ENCODE assay signal across 11 cellular contexts in genomic region chr2:10544252-10544651, GRCh38.
DNase-seq lines count a peak whose midpoint lies in the region; ATAC-seq lines count a peak whose summit lies in the region.
"Had no signal": no experiment of that assay in that cellular context is flagged by ENCODE, and none has a peak within 500 bp of the region (broad histone marks: within the 10 kb centered on the region; RNA-seq: fewer than 3 reads in every experiment).

No MANE protein-coding gene starts in this region.

- ATAC-seq in naive thymus-derived CD4-positive, alpha-beta T cell = peak; percentile 68
- no peak for ATAC-seq in HG03432 (IDR thresholded peaks at IDR 0.05; ENCODE audit: unreplicated experiment)
- ATAC-seq: esophagus mucosa had no signal

- no peaks in the 10 kb centered on the region for H3K36me3 Mint-ChIP-seq in activated T-helper 1 cell treated with anti-CD3 and anti-CD28 coated beads, Interleukin-12 subunit alpha, Interleukin-12 subunit beta, Interleukin-2, Interleukin-4 antibody, amounts not matched to agents 30 ng/mL and 10 ng/mL and 1 ng/mL, durations not matched to agents 14 hours and 24 hours and 36 hours (ENCODE audit: low read depth)
- H3K36me3 Mint-ChIP-seq in naive thymus-derived CD4-positive, alpha-beta T cell = peaks cover 0 to 4% (median 2%) of the 10 kb centered on the region in 5 donors

- H3K27me3 Mint-ChIP-seq in activated T-helper 1 cell treated with anti-CD3 and anti-CD28 coated beads, Interleukin-12 subunit alpha, Interleukin-12 subunit beta, Interleukin-2, Interleukin-4 antibody, amounts not matched to agents 30 ng/mL and 10 ng/mL and 1 ng/mL, durations not matched to agents 14 hours and 24 hours and 36 hours (ENCODE audit: insufficient read depth) = peaks cover 8% of the 10 kb centered on the region
- peaks cover 30 to 52% (median 35%) of the 10 kb centered on the region in 5 donors for H3K27me3 Mint-ChIP-seq in naive thymus-derived CD4-positive, alpha-beta T cell

- H3K4me3 Mint-ChIP-seq in activated T-helper 1 cell treated with anti-CD3 and anti-CD28 coated beads, Interleukin-12 subunit alpha, Interleukin-12 subunit beta, Interleukin-2, Interleukin-4 antibody, amounts not matched to agents 30 ng/mL and 10 ng/mL and 1 ng/mL, durations not matched to agents 14 hours and 24 hours and 36 hours = peak overlapping the region; percentile 46
- peak overlapping the region in 2 of 10 donors; percentile 11 to 53 for H3K4me3 Mint-ChIP-seq in naive thymus-derived CD4-positive, alpha-beta T cell

- no peak overlapping the region for H3K27ac ChIP-seq in naive thymus-derived CD4-positive, alpha-beta T cell (ENCODE audit: low read depth, low read length)

- no peaks in the 10 kb centered on the region for H3K27me3 ChIP-seq in naive thymus-derived CD4-positive, alpha-beta T cell (ENCODE audit: control insufficient read depth in 2 of 2, insufficient read depth in 2 of 2, low read length in 2 of 2)

- peak overlapping the region; percentile 40 for H3K27ac Mint-ChIP-seq in activated T-helper 1 cell treated with anti-CD3 and anti-CD28 coated beads, Interleukin-12 subunit alpha, Interleukin-12 subunit beta, Interleukin-2, Interleukin-4 antibody, amounts not matched to agents 30 ng/mL and 10 ng/mL and 1 ng/mL, durations not matched to agents 14 hours and 24 hours and 36 hours
- H3K27ac Mint-ChIP-seq in naive thymus-derived CD4-positive, alpha-beta T cell = peak overlapping the region in 1 of 9 donors; percentile 61
- H3K27ac Mint-ChIP-seq: progenitor cell of endocrine pancreas had no signal

- H3K4me3 ChIP-seq in naive thymus-derived CD4-positive, alpha-beta T cell (ENCODE audit: low read length) = no peak overlapping the region

- POLR2A ChIA-PET in naive thymus-derived CD4-positive, alpha-beta T cell (lab: Charles Lee) = no interaction called here

- CTCF ChIA-PET in naive thymus-derived CD4-positive, alpha-beta T cell (lab: Charles Lee) = no interaction called here

- H3K4me1 Mint-ChIP-seq in activated T-helper 1 cell treated with anti-CD3 and anti-CD28 coated beads, Interleukin-12 subunit alpha, Interleukin-12 subunit beta, Interleukin-2, Interleukin-4 antibody, amounts not matched to agents 30 ng/mL and 10 ng/mL and 1 ng/mL, durations not matched to agents 14 hours and 24 hours and 36 hours (ENCODE audit: low read depth) = peaks cover 42% of the 10 kb centered on the region
- peaks cover 2 to 44% (median 5%) of the 10 kb centered on the region in 7 donors for H3K4me1 Mint-ChIP-seq in naive thymus-derived CD4-positive, alpha-beta T cell

- intact Hi-C loops in activated T-helper 1 cell treated with anti-CD3 and anti-CD28 coated beads, Interleukin-12 subunit alpha, Interleukin-12 subunit beta, Interleukin-2, Interleukin-4 antibody, amounts not matched to agents 30 ng/mL and 10 ng/mL and 1 ng/mL, durations not matched to agents 14 hours and 24 hours and 36 hours (cut with micrococcal nuclease) = loop anchor here (1.0 kb wide), 1 partner anchor 110 kb away; no protein-coding TSS in a partner anchor
- intact Hi-C loops in naive thymus-derived CD4-positive, alpha-beta T cell (cut with micrococcal nuclease) = no loop called here

- DNase-seq in ELR (ENCODE audit: low read depth) = peak; percentile 49
- peak; percentile 94 for DNase-seq in MV-4-11 (lab: John Stamatoyannopoulos, UW)
- peak; percentile 45 for DNase-seq in activated T-helper 1 cell treated with anti-CD3 and anti-CD28 coated beads, Interleukin-12 subunit alpha, Interleukin-12 subunit beta, Interleukin-2, Interleukin-4 antibody, amounts not matched to agents 30 ng/mL and 10 ng/mL and 1 ng/mL, durations not matched to agents 14 hours and 24 hours and 36 hours (ENCODE audit: low spot score)
- DNase-seq in naive thymus-derived CD4-positive, alpha-beta T cell = peak in 4 of 9 donors; percentile 10 to 30 (median 28)
- no peak for DNase-seq in NCI-H1417 treated with DMSO at 0.1 percent for 48 hours (lab: John Stamatoyannopoulos, UW)
- DNase-seq in AG08396 (ENCODE audit: low spot score) = no peak
- no peak for DNase-seq in SHP77 (lab: John Stamatoyannopoulos, UW)
- DNase-seq: NCI-H1930 had no signal

- no peaks in the 10 kb centered on the region for H3K4me1 ChIP-seq in naive thymus-derived CD4-positive, alpha-beta T cell (ENCODE audit: control insufficient read depth in 2 of 2, insufficient read depth in 2 of 2, low read length in 2 of 2)

- no peaks in the 10 kb centered on the region for H3K9me3 Mint-ChIP-seq in activated T-helper 1 cell treated with anti-CD3 and anti-CD28 coated beads, Interleukin-12 subunit alpha, Interleukin-12 subunit beta, Interleukin-2, Interleukin-4 antibody, amounts not matched to agents 30 ng/mL and 10 ng/mL and 1 ng/mL, durations not matched to agents 14 hours and 24 hours and 36 hours
- H3K9me3 Mint-ChIP-seq in naive thymus-derived CD4-positive, alpha-beta T cell = no peaks in the 10 kb centered on the region

- no peaks in the 10 kb centered on the region for H3K9me3 ChIP-seq in naive thymus-derived CD4-positive, alpha-beta T cell (ENCODE audit: control insufficient read depth in 2 of 3, low read length in 3 of 3)

- no peaks in the 10 kb centered on the region for H3K36me3 ChIP-seq in naive thymus-derived CD4-positive, alpha-beta T cell (ENCODE audit: control insufficient read depth in 2 of 3, insufficient read depth in 3 of 3, low read length in 3 of 3)

Comparison
In these comparisons a context has a peak if more than half of its experiments do, and no peak if none do; other contexts are left out.
1. DNase-seq: peak in ELR (single experiment), MV-4-11 (single experiment) and activated T-helper 1 cell treated with anti-CD3 and anti-CD28 coated beads, Interleukin-12 subunit alpha, Interleukin-12 subunit beta, Interleukin-2, Interleukin-4 antibody, amounts not matched to agents 30 ng/mL and 10 ng/mL and 1 ng/mL, durations not matched to agents 14 hours and 24 hours and 36 hours (single experiment); none in NCI-H1417 treated with DMSO at 0.1 percent for 48 hours (single experiment), AG08396 (single experiment) and SHP77 (0 of 2).